ENCODE assay signal across 8 cellular contexts in genomic region chr12:14774074-14774943, GRCh38. TPM values are rescaled to one million over a fixed set of nuclear protein-coding genes. Genes with fewer than 3 reads are reported as not detected.
A peak's percentile ranks its signal among the peaks of the same experiment; 100 is the strongest.
DNase-seq lines count a peak whose midpoint lies in the region; ATAC-seq and TF ChIP-seq lines count a peak whose summit lies in the region.

No MANE protein-coding gene starts in this region.

- CTCF ChIA-PET in AG04450 (lab: Charles Lee): interaction anchor here (5.2 kb wide), 1 partner anchor 222 kb away, joined by 27 read pairs; no protein-coding TSS in a partner anchor
- CTCF ChIA-PET in activated naive CD4-positive, alpha-beta T cell treated with anti-CD3 and anti-CD28 coated beads for 36 hours (lab: Charles Lee): interaction anchor here (0.7 to 3.6 kb wide), 4 partner anchors 10 to 141 kb away, joined by 3 to 14 read pairs (median 3); no protein-coding TSS in a partner anchor

- H3K9me3 ChIP-seq in AG04450 (ENCODE audit: control insufficient read depth, insufficient read depth, low read length) (peaks cover 8% of the 10 kb centered on the region), gastroesophageal sphincter (no peaks in the 10 kb centered on the region), neuron (ENCODE audit: low read length) (peaks cover 9% of the 10 kb centered on the region), stomach smooth muscle (ENCODE audit: control insufficient read depth in 2 of 2, low read length in 2 of 2) (no peaks in the 10 kb centered on the region)

- POLR2A ChIA-PET in AG04450 (lab: Yijun Ruan, JAX): interaction anchor here (1.1 to 2.2 kb wide), 4 partner anchors 20 to 222 kb away, joined by 3 to 11 read pairs (median 6); partner anchors contain the start of genes C12orf60 and WBP11

- peak overlapping the region; percentile 88 to 89 for H3K9ac ChIP-seq in stomach smooth muscle (ENCODE audit: low read length in 2 of 2)

- 0 to 4% methylated on average over 6 to 8 of the region's 69 CpGs for WGBS in gastroesophageal sphincter (ENCODE audit: low coverage in 1 of 2), 2 donors

- peaks cover 0 to 40% (median 3%) of the 10 kb centered on the region in 3 donors for H3K4me1 ChIP-seq in gastroesophageal sphincter
- peaks cover 11% of the 10 kb centered on the region for H3K4me1 ChIP-seq in neuron (ENCODE audit: insufficient read depth, low read length)
- peaks cover 6% of the 10 kb centered on the region for H3K4me1 ChIP-seq in stomach smooth muscle (ENCODE audit: control insufficient read depth, insufficient read depth, low read length)

- DNase-seq in AG04450 (ENCODE audit: low read depth, low spot score) (peak; percentile 85), SIG-M5 (lab: John Stamatoyannopoulos, UW) (peak; percentile 95)
- DNase-seq in activated naive CD4-positive, alpha-beta T cell treated with anti-CD3 and anti-CD28 coated beads for 36 hours: peak; percentile 95

- peaks cover 11% of the 10 kb centered on the region for H3K36me3 Mint-ChIP-seq in activated naive CD4-positive, alpha-beta T cell treated with anti-CD3 and anti-CD28 coated beads for 36 hours (ENCODE audit: low read depth)

- intact Hi-C loops in activated naive CD4-positive, alpha-beta T cell treated with anti-CD3 and anti-CD28 coated beads for 36 hours (cut with micrococcal nuclease): loop anchor here (1.0 to 5.0 kb wide), 7 partner anchors 52 to 1108 kb away; partner anchors contain the start of gene STRAP

- H3K4me3 ChIP-seq in AG04450 (ENCODE audit: low read depth, low read length) (peak overlapping the region; percentile 87), gastroesophageal sphincter (peak overlapping the region; percentile 67 to 79), neuron (ENCODE audit: low read length) (peak overlapping the region; percentile 66), stomach smooth muscle (ENCODE audit: low read length in 2 of 2) (peak overlapping the region; percentile 75 to 93)

- no peak for TF ChIP-seq EP300 in gastroesophageal sphincter (IDR thresholded peaks at IDR 0.05)

- H3K27ac Mint-ChIP-seq in activated naive CD4-positive, alpha-beta T cell treated with anti-CD3 and anti-CD28 coated beads for 36 hours: peak overlapping the region; percentile 94

- H3K36me3 ChIP-seq in gastroesophageal sphincter (no peaks in the 10 kb centered on the region), neuron (ENCODE audit: insufficient read depth, low read length) (no peaks in the 10 kb centered on the region), stomach smooth muscle (ENCODE audit: control insufficient read depth in 2 of 2, insufficient read depth in 2 of 2, low read length in 2 of 2) (no peaks in the 10 kb centered on the region)

- H3K4me1 Mint-ChIP-seq in activated naive CD4-positive, alpha-beta T cell treated with anti-CD3 and anti-CD28 coated beads for 36 hours (ENCODE audit: low read depth): peaks cover 36% of the 10 kb centered on the region

- ATAC-seq in GM19035 (IDR thresholded peaks at IDR 0.05; ENCODE audit: unreplicated experiment): peak; percentile 51
- peak; percentile 64 for ATAC-seq in HG03342 (IDR thresholded peaks at IDR 0.05; ENCODE audit: unreplicated experiment)
- peak; percentile 89 for ATAC-seq in gastroesophageal sphincter

- H3K27ac ChIP-seq in AG04450 (ENCODE audit: low read depth, low read length) (peak overlapping the region; percentile 91), gastroesophageal sphincter (peak overlapping the region; percentile 92 to 99 (median 94)), stomach smooth muscle (ENCODE audit: low read length) (peak overlapping the region; percentile 91)

- no peaks in the 10 kb centered on the region for H3K27me3 Mint-ChIP-seq in activated naive CD4-positive, alpha-beta T cell treated with anti-CD3 and anti-CD28 coated beads for 36 hours (ENCODE audit: low read depth)

- peak overlapping the region; percentile 95 for H3K4me3 Mint-ChIP-seq in activated naive CD4-positive, alpha-beta T cell treated with anti-CD3 and anti-CD28 coated beads for 36 hours

- no peaks in the 10 kb centered on the region for H3K9me3 Mint-ChIP-seq in activated naive CD4-positive, alpha-beta T cell treated with anti-CD3 and anti-CD28 coated beads for 36 hours

- H2AFZ ChIP-seq in neuron (ENCODE audit: low read depth, low read length): peak overlapping the region; percentile 65

- no peaks in the 10 kb centered on the region for H3K27me3 ChIP-seq in AG04450 (ENCODE audit: control insufficient read depth, insufficient read depth, low read length)
- no peaks in the 10 kb centered on the region for H3K27me3 ChIP-seq in gastroesophageal sphincter
- H3K27me3 ChIP-seq in neuron (ENCODE audit: insufficient read depth, low read length): no peaks in the 10 kb centered on the region
- H3K27me3 ChIP-seq in stomach smooth muscle (ENCODE audit: control insufficient read depth in 1 of 2, insufficient read depth in 2 of 2, low read length in 2 of 2): no peaks in the 10 kb centered on the region

- TF ChIP-seq CTCF in AG04450 (IDR thresholded peaks at IDR 0.05; ENCODE audit: low read depth, low read length): no peak
- no peak for TF ChIP-seq CTCF in gastroesophageal sphincter (IDR thresholded peaks at IDR 0.05)

- TF ChIP-seq POLR2A in gastroesophageal sphincter (IDR thresholded peaks at IDR 0.05): peak; percentile 98

RNA-seq across cellular contexts. Expression of gene WBP11, which starts 29.0 kb away (rescaled TPM):
- 13.2 and 16.5 TPM in 2 replicates for polyA plus RNA-seq in AG04450 (2011; rRNA removed)
- 7.7 and 9.9 TPM in 2 replicates for polyA minus RNA-seq in AG04450 (2011; rRNA and poly(A)+ RNA removed)
- 100 to 1,000 TPM; 105 to 115 TPM for total RNA-seq in activated naive CD4-positive, alpha-beta T cell treated with anti-CD3 and anti-CD28 coated beads for 36 hours
- total RNA-seq in gastroesophageal sphincter: 10 to 100 TPM; 13.5 to 24.3 (median 21.1) TPM

RNA-seq across cellular contexts. Expression of gene C12orf60, which starts 29.2 kb away (rescaled TPM):
- polyA plus RNA-seq in AG04450 (2011; rRNA removed): 0.57 and 1.0 TPM in 2 replicates
- polyA minus RNA-seq in AG04450 (2011; rRNA and poly(A)+ RNA removed): 0.35 and 0.46 TPM in 2 replicates
- 1 to 10 TPM; 2.0 to 3.1 TPM for total RNA-seq in activated naive CD4-positive, alpha-beta T cell treated with anti-CD3 and anti-CD28 coated beads for 36 hours
- total RNA-seq in gastroesophageal sphincter: 1 to 10 TPM in 2 of 4 donors, under 1 TPM in 2; 0.40 to 1.5 (median 1.0) TPM

RNA-seq across cellular contexts. Expression of gene SMCO3, which starts 39.7 kb away (rescaled TPM):
- polyA plus RNA-seq in AG04450 (2011; rRNA removed): 0.05 TPM in 1 of 2 replicates, not detected in the other
- not detected in 2 replicates for polyA minus RNA-seq in AG04450 (2011; rRNA and poly(A)+ RNA removed)
- total RNA-seq in activated naive CD4-positive, alpha-beta T cell treated with anti-CD3 and anti-CD28 coated beads for 36 hours: not detected
- total RNA-seq in gastroesophageal sphincter: under 1 TPM in 3 of 4 donors, not detected in 1; 0.13 to 0.57 (median 0.31) TPM

Comparison
In these comparisons a context has a peak if more than half of its experiments do, and no peak if none do; other contexts are left out.
1. Peak in every context shown above with its lines: DNase-seq, ATAC-seq, H3K4me3 ChIP-seq and H3K27ac ChIP-seq.
2. RNA of gene WBP11, which starts 29.0 kb away (total RNA-seq): 105 to 115 TPM in activated naive CD4-positive, alpha-beta T cell treated with anti-CD3 and anti-CD28 coated beads for 36 hours; 13.5 to 24.3 TPM in gastroesophageal sphincter; every median in the first group is over 4 times any median in the second.